In genomic region chr7:43649755-43650274, GRCh38 we compare ENCODE assay signal across 1 cellular context.
TF ChIP-seq lines count a peak whose summit lies in the region.

No MANE protein-coding gene starts in this region.

TF ChIP-seq in SK-N-SH treated with all-trans-retinoic acid at 6 μM for 48 hours, 23 proteins besides CTCF, POLR2A, EP300 and RAD21 (continued from another document):
- TF ChIP-seq CREB5 (CRISPR knock-in tag; IDR thresholded peaks at IDR 0.05; ENCODE audit: low read depth) (no peak), TCF4 (CRISPR knock-in tag; IDR thresholded peaks at IDR 0.05; ENCODE audit: borderline replicate concordance) (no peak), ISL1 (CRISPR knock-in tag; IDR thresholded peaks at IDR 0.05) (no peak), TSHZ2 (CRISPR knock-in tag; IDR thresholded peaks at IDR 0.05) (no peak), OSR1 (CRISPR knock-in tag; IDR thresholded peaks at IDR 0.05) (no peak), PATZ1 (CRISPR knock-in tag; IDR thresholded peaks at IDR 0.05; ENCODE audit: borderline replicate concordance) (no peak)
